In the genomic region with DNA sequence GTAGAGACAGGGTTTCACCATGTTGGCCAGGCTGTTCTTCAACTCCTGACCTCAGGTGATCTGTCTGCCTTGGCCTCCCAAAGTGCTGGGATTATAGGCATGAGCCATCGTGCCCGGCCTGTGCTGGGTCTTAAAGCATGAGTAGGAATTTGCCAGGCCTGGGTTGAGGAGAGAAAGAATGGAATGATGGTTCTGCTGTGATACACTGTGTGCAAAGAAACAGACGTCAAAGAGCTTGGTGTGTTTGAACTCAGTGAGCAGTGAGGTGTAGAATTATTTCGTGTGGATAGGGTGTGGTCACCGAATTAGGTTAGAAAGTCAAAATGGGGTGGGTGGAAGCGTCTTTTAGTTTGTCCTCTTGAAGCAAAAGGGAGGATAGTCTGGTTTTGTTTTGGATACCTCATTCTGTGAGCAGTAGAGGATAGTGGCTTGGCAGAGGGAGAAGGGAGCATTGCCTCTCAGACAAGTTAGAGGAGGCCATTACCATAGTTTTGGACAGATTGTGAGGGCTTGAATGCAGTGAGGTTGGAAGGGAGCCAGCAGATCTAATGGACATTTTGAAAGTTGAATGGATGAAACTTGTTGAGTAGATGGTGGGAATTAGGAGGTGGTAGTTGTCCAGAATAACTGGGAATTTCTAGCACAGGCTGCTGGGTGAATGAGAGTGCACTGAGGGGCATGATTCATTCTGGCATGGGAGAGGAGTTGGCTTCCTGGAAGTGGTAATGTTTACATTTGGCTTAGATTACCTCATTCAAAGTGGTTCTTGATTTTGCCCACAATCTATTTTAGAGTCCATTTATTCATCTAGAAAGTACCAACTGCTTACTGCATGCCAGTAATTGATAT, we compare ENCODE assay signal across 8 cellular contexts. TPM values are rescaled to one million over a fixed set of nuclear protein-coding genes. Genes with fewer than 3 reads are reported as not detected.
A peak's percentile ranks its signal among the peaks of the same experiment; 100 is the strongest.
DNase-seq lines count a peak whose midpoint lies in the region; ATAC-seq lines count a peak whose summit lies in the region.

No MANE protein-coding gene starts in this region.

- ATAC-seq in right cardiac atrium: peak; percentile 42 to 74
- peak; percentile 81 for ATAC-seq in stimulated activated naive CD8-positive, alpha-beta T cell treated with anti-CD3 and anti-CD28 coated beads, Interleukin-15, amount 100 ng/mL, for 72 hours

- DNase-seq in GM23248: peak; percentile 91
- DNase-seq in MV-4-11 (lab: John Stamatoyannopoulos, UW): peak; percentile 66
- DNase-seq in activated T-helper 9 cell treated with anti-CD3 and anti-CD28 coated beads, Interleukin-2, amount 50 U/mL, for 16 hours (ENCODE audit: low read depth): peak; percentile 25
- DNase-seq in right cardiac atrium: no peak
- peak; percentile 38 to 52 for DNase-seq in stimulated activated naive CD8-positive, alpha-beta T cell treated with anti-CD3 and anti-CD28 coated beads, Interleukin-15, amount 100 ng/mL, for 72 hours
- DNase-seq in SKM-1 treated with dmso at 0.1 percent for 144 hours (lab: John Stamatoyannopoulos, UW; ENCODE audit: unreplicated experiment): no peak
- no peak for DNase-seq in pons (ENCODE audit: low spot score)

- in situ Hi-C loops in GM23248 (cut with MboI): no loop called here

- no peaks in the 10 kb centered on the region for H3K27me3 ChIP-seq in GM23248 (replicated peaks; ENCODE audit: insufficient read depth)
- no peaks in the 10 kb centered on the region for H3K27me3 ChIP-seq in right cardiac atrium (ENCODE audit: control insufficient read depth, insufficient read depth)

- H3K4me3 Mint-ChIP-seq in stimulated activated naive CD8-positive, alpha-beta T cell treated with anti-CD3 and anti-CD28 coated beads, Interleukin-15, amount 100 ng/mL, for 72 hours: peak overlapping the region; percentile 61 to 73

- H3K9me3 ChIP-seq in GM23248 (ENCODE audit: low read depth): no peaks in the 10 kb centered on the region
- H3K9me3 ChIP-seq in right cardiac atrium (ENCODE audit: control insufficient read depth, low read length): no peaks in the 10 kb centered on the region

- H3F3A ChIP-seq in GM23248 (ENCODE audit: insufficient read depth): peaks cover 43% of the 10 kb centered on the region

- H3K36me3 ChIP-seq in GM23248 (ENCODE audit: low read depth): no peaks in the 10 kb centered on the region

- H3K9ac ChIP-seq in GM23248: no peak overlapping the region

- H3K27me3 Mint-ChIP-seq in stimulated activated naive CD8-positive, alpha-beta T cell treated with anti-CD3 and anti-CD28 coated beads, Interleukin-15, amount 100 ng/mL, for 72 hours: no peaks in the 10 kb centered on the region

- no peaks in the 10 kb centered on the region for H3K9me2 ChIP-seq in GM23248 (ENCODE audit: insufficient read depth)

- H2AFZ ChIP-seq in GM23248: no peak overlapping the region

- H3K4me1 ChIP-seq in GM23248 (ENCODE audit: insufficient read depth) (peaks cover 65% of the 10 kb centered on the region), right cardiac atrium (ENCODE audit: control insufficient read depth, insufficient read depth, low read length) (peaks cover 14% of the 10 kb centered on the region)

- H3K79me2 ChIP-seq in GM23248 (ENCODE audit: insufficient read depth): peaks cover 96% of the 10 kb centered on the region

- WGBS in GM23248 (ENCODE audit: low coverage in 1 of 2, low lambda C conversion rate in 2 of 2, missing lambda C conversion rate in 2 of 2), 2 experiments: 83 to 90% methylated on average over 6 of the region's 6 CpGs
- WGBS in right cardiac atrium: 85% methylated on average over 6 of the region's 6 CpGs

- H3K27ac Mint-ChIP-seq in stimulated activated naive CD8-positive, alpha-beta T cell treated with anti-CD3 and anti-CD28 coated beads, Interleukin-15, amount 100 ng/mL, for 72 hours: peak overlapping the region; percentile 91 to 92

- H3K27ac ChIP-seq in GM23248: peak overlapping the region; percentile 76
- H3K27ac ChIP-seq in right cardiac atrium (ENCODE audit: low read length): no peak overlapping the region

- peak overlapping the region; percentile 62 for H3K4me2 ChIP-seq in GM23248 (ENCODE audit: unreplicated experiment)

- H4K20me1 ChIP-seq in GM23248 (ENCODE audit: insufficient read depth): no peaks in the 10 kb centered on the region

- peaks cover 92% of the 10 kb centered on the region for H3K4me1 Mint-ChIP-seq in stimulated activated naive CD8-positive, alpha-beta T cell treated with anti-CD3 and anti-CD28 coated beads, Interleukin-15, amount 100 ng/mL, for 72 hours

- no peaks in the 10 kb centered on the region for H3K9me3 Mint-ChIP-seq in stimulated activated naive CD8-positive, alpha-beta T cell treated with anti-CD3 and anti-CD28 coated beads, Interleukin-15, amount 100 ng/mL, for 72 hours

- H3K4me3 ChIP-seq in GM08714 (ENCODE audit: low read length): peak overlapping the region; percentile 35; the same call in 1 of the 2 replicates
- 0 out of 2 replicates have a peak overlapping the region, but pooled peaks have one; percentile 10 for H3K4me3 ChIP-seq in GM23248
- no peak overlapping the region for H3K4me3 ChIP-seq in right cardiac atrium (ENCODE audit: low read length)

- intact Hi-C loops in right cardiac atrium (cut with DNase I): no loop called here

RNA-seq across cellular contexts. Expression of gene AKAP13, which starts 27.2 kb away (rescaled TPM):
- 27.7 and 45.0 TPM in 2 replicates for total RNA-seq in GM23248 (2014; rRNA removed; shearing (Covaris generic))
- polyA plus RNA-seq in GM23248 (2016; fragmentation: Nextera tagmentation; extraction: Ambion mirVana) (22.5 and 26.5 TPM in 2 replicates), right cardiac atrium (104 TPM)
- total RNA-seq in right cardiac atrium: 100 to 1,000 TPM; 250 to 348 (median 260) TPM

Comparison
In these comparisons a context has a peak if more than half of its experiments do, and no peak if none do; other contexts are left out.
1. DNase-seq: peak in GM23248 (single experiment), MV-4-11 (single experiment), activated T-helper 9 cell treated with anti-CD3 and anti-CD28 coated beads, Interleukin-2, amount 50 U/mL, for 16 hours (single experiment) and stimulated activated naive CD8-positive, alpha-beta T cell treated with anti-CD3 and anti-CD28 coated beads, Interleukin-15, amount 100 ng/mL, for 72 hours (2 of 2); none in right cardiac atrium (0 of 3), SKM-1 treated with dmso at 0.1 percent for 144 hours (single experiment) and pons (single experiment).